9 cellular contexts compared by ENCODE assay signal in the genomic region with DNA sequence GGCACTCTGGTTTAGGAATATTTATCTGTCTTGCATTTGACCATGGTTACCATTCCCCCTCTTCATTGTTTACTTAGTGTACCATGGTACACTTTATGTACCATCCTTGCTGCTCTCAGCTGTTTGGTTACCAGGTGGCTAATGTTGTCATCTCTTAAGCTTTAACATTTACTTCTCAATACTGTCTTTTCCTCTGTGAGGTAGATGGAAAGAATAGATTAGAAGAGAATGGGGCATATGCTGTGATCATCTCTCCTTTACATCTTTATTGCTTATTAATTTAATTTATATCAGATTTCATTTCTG.
DNase-seq lines count a peak whose midpoint lies in the region; ATAC-seq and TF ChIP-seq lines count a peak whose summit lies in the region.
"Had no signal": no experiment of that assay in that cellular context is flagged by ENCODE, and none has a peak within 500 bp of the region (broad histone marks: within the 10 kb centered on the region; RNA-seq: fewer than 3 reads in every experiment).

No MANE protein-coding gene starts in this region.

- H2AFZ ChIP-seq in Karpas-422 (ENCODE audit: low read length) = no peak overlapping the region

- H3K27me3 Mint-ChIP-seq in CD8-positive, alpha-beta memory T cell = no peaks in the 10 kb centered on the region
- H3K27me3 Mint-ChIP-seq in activated naive CD8-positive, alpha-beta T cell treated with anti-CD3 and anti-CD28 coated beads, Interleukin-2, amount 10 ng/mL, durations not matched to agents 7 days and 5 days = no peaks in the 10 kb centered on the region
- H3K27me3 Mint-ChIP-seq in naive thymus-derived CD4-positive, alpha-beta T cell = no peaks in the 10 kb centered on the region

- peaks cover 91% of the 10 kb centered on the region for H3K79me2 ChIP-seq in Karpas-422 (ENCODE audit: low read length)

- H3K4me3 ChIP-seq in CD8-positive, alpha-beta memory T cell (ENCODE audit: low read length) = no peak overlapping the region
- H3K4me3 ChIP-seq in Karpas-422 (ENCODE audit: low read length) (no peak overlapping the region), testis (no peak overlapping the region)
- H3K4me3 ChIP-seq in naive thymus-derived CD4-positive, alpha-beta T cell (ENCODE audit: low read length) = no peak overlapping the region
- H3K4me3 ChIP-seq: skin epidermis had no signal

- peak overlapping the region; percentile 34 for H3K27ac ChIP-seq in CD8-positive, alpha-beta memory T cell (ENCODE audit: low read depth, low read length)
- H3K27ac ChIP-seq in Karpas-422 (ENCODE audit: low read length) (0 out of 2 replicates have a peak overlapping the region, but pooled peaks have one; percentile 20), testis (no peak overlapping the region)
- peak overlapping the region; percentile 17 for H3K27ac ChIP-seq in naive thymus-derived CD4-positive, alpha-beta T cell (ENCODE audit: low read depth, low read length)

- no peak for TF ChIP-seq POLR2A in testis (IDR thresholded peaks at IDR 0.05)

- CTCF ChIA-PET in CD8-positive, alpha-beta memory T cell (lab: Charles Lee) = interaction anchor here (2.6 to 2.9 kb wide), 2 partner anchors 9 to 108 kb away, joined by 8 to 12 read pairs; partner anchors contain the start of gene NCOA3
- CTCF ChIA-PET in naive thymus-derived CD4-positive, alpha-beta T cell (lab: Charles Lee) = interaction anchor here (1.0 to 2.0 kb wide), 2 partner anchors 10 to 338 kb away, joined by 3 to 7 read pairs; no protein-coding TSS in a partner anchor

- H3K36me3 Mint-ChIP-seq in CD8-positive, alpha-beta memory T cell = peaks cover 0 to 12% (median 2%) of the 10 kb centered on the region in 3 donors
- H3K36me3 Mint-ChIP-seq in activated naive CD8-positive, alpha-beta T cell treated with anti-CD3 and anti-CD28 coated beads, Interleukin-2, amount 10 ng/mL, durations not matched to agents 7 days and 5 days = peaks cover 24% of the 10 kb centered on the region
- peaks cover 0 to 29% (median 0%) of the 10 kb centered on the region in 5 donors for H3K36me3 Mint-ChIP-seq in naive thymus-derived CD4-positive, alpha-beta T cell

- no peak overlapping the region for H3K4me2 ChIP-seq in Karpas-422 (ENCODE audit: low read depth, low read length, poor library complexity, severe bottlenecking)

- no peaks in the 10 kb centered on the region for H3K9me3 Mint-ChIP-seq in CD8-positive, alpha-beta memory T cell
- no peaks in the 10 kb centered on the region for H3K9me3 Mint-ChIP-seq in activated naive CD8-positive, alpha-beta T cell treated with anti-CD3 and anti-CD28 coated beads, Interleukin-2, amount 10 ng/mL, durations not matched to agents 7 days and 5 days
- H3K9me3 Mint-ChIP-seq in naive thymus-derived CD4-positive, alpha-beta T cell = peaks cover 0 to 2% (median 0%) of the 10 kb centered on the region in 11 donors

- no peak for DNase-seq in CD8-positive, alpha-beta memory T cell
- DNase-seq in Karpas-422 (no peak), testis (no peak), iPS-NIHi11 (ENCODE audit: low spot score) (no peak)
- DNase-seq in activated naive CD8-positive, alpha-beta T cell treated with anti-CD3 and anti-CD28 coated beads, Interleukin-2, amount 10 ng/mL, durations not matched to agents 7 days and 5 days = no peak
- DNase-seq in naive thymus-derived CD4-positive, alpha-beta T cell = no peak
- DNase-seq in stimulated activated CD4-positive, alpha-beta T cell treated with anti-CD3 and anti-CD28 coated beads, Interleukin-2, amount 100 ng/mL, for 24 hours = no peak
- DNase-seq: NCI-H446 had no signal

- ATAC-seq in activated naive CD8-positive, alpha-beta T cell treated with anti-CD3 and anti-CD28 coated beads, Interleukin-2, amount 10 ng/mL, durations not matched to agents 7 days and 5 days (ENCODE audit: low read depth) = peak; percentile 48
- peak; percentile 54 for ATAC-seq in naive thymus-derived CD4-positive, alpha-beta T cell

- no peaks in the 10 kb centered on the region for H3K9me3 ChIP-seq in CD8-positive, alpha-beta memory T cell (ENCODE audit: low read length)
- H3K9me3 ChIP-seq in Karpas-422 (ENCODE audit: low read length) (no peaks in the 10 kb centered on the region), testis (no peaks in the 10 kb centered on the region)
- H3K9me3 ChIP-seq in naive thymus-derived CD4-positive, alpha-beta T cell (ENCODE audit: control insufficient read depth in 2 of 3, low read length in 3 of 3) = no peaks in the 10 kb centered on the region

- intact Hi-C loops in naive thymus-derived CD4-positive, alpha-beta T cell (cut with micrococcal nuclease) = loop anchor here (1.0 to 5.0 kb wide), 3 partner anchors 108 to 124 kb away; partner anchors contain the start of gene NCOA3 (in 1 of the 2)
- intact Hi-C loops in testis (cut with DNase I; ENCODE audit: low total_unique reads) = no loop called here

- peak overlapping the region in 4 of 7 donors; percentile 37 to 74 (median 44) for H3K4me3 Mint-ChIP-seq in CD8-positive, alpha-beta memory T cell
- H3K4me3 Mint-ChIP-seq in activated naive CD8-positive, alpha-beta T cell treated with anti-CD3 and anti-CD28 coated beads, Interleukin-2, amount 10 ng/mL, durations not matched to agents 7 days and 5 days = peak overlapping the region; percentile 78
- peak overlapping the region in 8 of 10 donors; percentile 1 to 83 (median 40) for H3K4me3 Mint-ChIP-seq in naive thymus-derived CD4-positive, alpha-beta T cell

- POLR2A ChIA-PET in CD8-positive, alpha-beta memory T cell (lab: Charles Lee) = no interaction called here
- POLR2A ChIA-PET in activated naive CD8-positive, alpha-beta T cell treated with anti-CD3 and anti-CD28 coated beads, Interleukin-2, amount 10 ng/mL, durations not matched to agents 7 days and 5 days (lab: Charles Lee) = interaction anchor here (1.5 to 3.3 kb wide), 3 partner anchors 8 to 123 kb away, joined by 5 to 21 read pairs (median 11); partner anchors contain the start of gene NCOA3
- POLR2A ChIA-PET in naive thymus-derived CD4-positive, alpha-beta T cell (lab: Charles Lee) = interaction anchor here (0.7 kb wide), 1 partner anchor 10 kb away, joined by 3 read pairs; no protein-coding TSS in a partner anchor

- peaks cover 54 to 82% (median 69%) of the 10 kb centered on the region in 3 donors for H3K4me1 Mint-ChIP-seq in CD8-positive, alpha-beta memory T cell
- peaks cover 58% of the 10 kb centered on the region for H3K4me1 Mint-ChIP-seq in activated naive CD8-positive, alpha-beta T cell treated with anti-CD3 and anti-CD28 coated beads, Interleukin-2, amount 10 ng/mL, durations not matched to agents 7 days and 5 days
- peaks cover 37 to 81% (median 72%) of the 10 kb centered on the region in 7 donors for H3K4me1 Mint-ChIP-seq in naive thymus-derived CD4-positive, alpha-beta T cell

- H3K27me3 ChIP-seq in CD8-positive, alpha-beta memory T cell (ENCODE audit: insufficient read depth, low read length, poor library complexity, severe bottlenecking) = no peaks in the 10 kb centered on the region
- H3K27me3 ChIP-seq in Karpas-422 (ENCODE audit: low read length) (no peaks in the 10 kb centered on the region), testis (no peaks in the 10 kb centered on the region)
- no peaks in the 10 kb centered on the region for H3K27me3 ChIP-seq in naive thymus-derived CD4-positive, alpha-beta T cell (ENCODE audit: control insufficient read depth in 2 of 2, insufficient read depth in 2 of 2, low read length in 2 of 2)

- H3K9ac ChIP-seq in Karpas-422 (ENCODE audit: low read length) = no peak overlapping the region

- no peaks in the 10 kb centered on the region for H3K36me3 ChIP-seq in CD8-positive, alpha-beta memory T cell (ENCODE audit: insufficient read depth, low read length)
- H3K36me3 ChIP-seq in Karpas-422 (ENCODE audit: insufficient read depth, low read length) (no peaks in the 10 kb centered on the region), testis (ENCODE audit: low read depth, missing control alignments) (no peaks in the 10 kb centered on the region)
- no peaks in the 10 kb centered on the region for H3K36me3 ChIP-seq in naive thymus-derived CD4-positive, alpha-beta T cell (ENCODE audit: control insufficient read depth in 2 of 3, insufficient read depth in 3 of 3, low read length in 3 of 3)

- H3K4me1 ChIP-seq in CD8-positive, alpha-beta memory T cell (ENCODE audit: insufficient read depth, low read length) = peaks cover 36% of the 10 kb centered on the region
- peaks cover 39% of the 10 kb centered on the region for H3K4me1 ChIP-seq in Karpas-422 (ENCODE audit: low read length)
- peaks cover 24 to 38% of the 10 kb centered on the region in 2 donors for H3K4me1 ChIP-seq in naive thymus-derived CD4-positive, alpha-beta T cell (ENCODE audit: control insufficient read depth in 2 of 2, insufficient read depth in 2 of 2, low read length in 2 of 2)
- H3K4me1 ChIP-seq in testis = no peaks in the 10 kb centered on the region

- no peaks in the 10 kb centered on the region for H3K9me2 ChIP-seq in Karpas-422 (replicated peaks; ENCODE audit: insufficient read depth, low read length)

- no peaks in the 10 kb centered on the region for H4K20me1 ChIP-seq in Karpas-422 (ENCODE audit: insufficient read depth, low read depth, low read length)

- TF ChIP-seq CTCF in testis (IDR thresholded peaks at IDR 0.05) = no peak

- peak overlapping the region; percentile 59 to 92 (median 90) for H3K27ac Mint-ChIP-seq in CD8-positive, alpha-beta memory T cell
- H3K27ac Mint-ChIP-seq in activated naive CD8-positive, alpha-beta T cell treated with anti-CD3 and anti-CD28 coated beads, Interleukin-2, amount 10 ng/mL, durations not matched to agents 7 days and 5 days = peak overlapping the region; percentile 87
- peak overlapping the region; percentile 65 to 96 (median 86) for H3K27ac Mint-ChIP-seq in naive thymus-derived CD4-positive, alpha-beta T cell

Comparison
In these comparisons a context has a peak if more than half of its experiments do, and no peak if none do; other contexts are left out.
1. H3K27ac ChIP-seq: peak in CD8-positive, alpha-beta memory T cell (single experiment), Karpas-422 (single experiment) and naive thymus-derived CD4-positive, alpha-beta T cell (single experiment); none in testis (0 of 2).
2. Peak in every context shown above with its lines, with median percentiles within 50 percentile points of each other: H3K27ac Mint-ChIP-seq and H3K4me3 Mint-ChIP-seq.